Comparison of ENCODE assay signal across 12 cellular contexts in genomic region chr19:1748115-1748702, GRCh38. TPM values are rescaled to one million over a fixed set of nuclear protein-coding genes. Genes with fewer than 3 reads are reported as not detected.
A peak's percentile ranks its signal among the peaks of the same experiment; 100 is the strongest.
DNase-seq lines count a peak whose midpoint lies in the region; ATAC-seq and TF ChIP-seq lines count a peak whose summit lies in the region.
"Had no signal": no experiment of that assay in that cellular context is flagged by ENCODE, and none has a peak within 500 bp of the region (broad histone marks: within the 10 kb centered on the region; RNA-seq: fewer than 3 reads in every experiment).

No MANE protein-coding gene starts in this region.

- no peaks in the 10 kb centered on the region for H3K36me3 ChIP-seq in mammary epithelial cell (ENCODE audit: insufficient read depth, low read length)
- H3K36me3 ChIP-seq in mucosa of rectum (ENCODE audit: control insufficient read depth in 2 of 2, insufficient read depth in 2 of 2, low read length in 2 of 2), result no peaks in the 10 kb centered on the region
- H3K36me3 ChIP-seq in vagina, result no peaks in the 10 kb centered on the region

- H3K27me3 ChIP-seq in mammary epithelial cell (ENCODE audit: insufficient read depth, low read length) (peaks cover 17% of the 10 kb centered on the region), mucosa of rectum (ENCODE audit: control insufficient read depth in 2 of 2, insufficient read depth in 2 of 2, low read length in 2 of 2) (peaks cover 56 to 71% of the 10 kb centered on the region in 2 donors), dorsolateral prefrontal cortex (peaks cover 11 to 98% (median 81%) of the 10 kb centered on the region in 45 donors), vagina (peaks cover 51% of the 10 kb centered on the region)

- peak overlapping the region; percentile 65 for H2AFZ ChIP-seq in mammary epithelial cell (ENCODE audit: low read depth, low read length)

- H3K27ac ChIP-seq in mammary epithelial cell (ENCODE audit: insufficient read depth, low read depth, low read length) (peak overlapping the region; percentile 78), mucosa of rectum (ENCODE audit: low read depth in 2 of 2, low read length in 2 of 2) (no peak overlapping the region), dorsolateral prefrontal cortex (no peak overlapping the region), vagina (no peak overlapping the region)

- no peaks in the 10 kb centered on the region for H4K20me1 ChIP-seq in mammary epithelial cell (ENCODE audit: insufficient read depth, low read length)

- TF ChIP-seq CTCF in HFF-Myc (IDR thresholded peaks at IDR 0.05; ENCODE audit: low read depth, low read length, missing control alignments), result no peak
- TF ChIP-seq CTCF in mammary epithelial cell (conservative IDR thresholded peaks at IDR 0.05 in 1 of 2, IDR thresholded peaks at IDR 0.05 in 1 of 2; ENCODE audit: extremely low read depth in 1 of 2, insufficient read depth in 1 of 2, low read depth in 1 of 2, low read length in 2 of 2), result no peak
- no peak for TF ChIP-seq CTCF in dorsolateral prefrontal cortex (IDR thresholded peaks at IDR 0.05 in 54 of 56, conservative IDR thresholded peaks at IDR 0.05 in 2 of 56; ENCODE audit: low read depth in 1 of 56, partially characterized antibody in 56 of 56)
- no peak for TF ChIP-seq CTCF in vagina (IDR thresholded peaks at IDR 0.05)

- peak overlapping the region; percentile 94 for H3K4me2 ChIP-seq in mammary epithelial cell (ENCODE audit: insufficient read depth, low read depth, low read length)

- intact Hi-C loops in mammary epithelial cell (cut with micrococcal nuclease) (loop anchor here (5.0 to 10.0 kb wide), 2 partner anchors 56 to 797 kb away; no protein-coding TSS in a partner anchor), dorsolateral prefrontal cortex (cut with DNase I) (no loop called here), vagina (cut with DNase I) (no loop called here)

- H3K79me2 ChIP-seq in mammary epithelial cell (ENCODE audit: insufficient read depth, low read length), result no peaks in the 10 kb centered on the region

- in situ Hi-C loops in mammary epithelial cell (cut with MboI; ENCODE audit: low sequenced_read_pairs in 2 of 2) (no loop called here), G401 (cut with HindIII; ENCODE audit: low sequenced_read_pairs) (no loop called here)

- no peak for ATAC-seq in GM18861 (IDR thresholded peaks at IDR 0.05; ENCODE audit: unreplicated experiment)

- no peak for TF ChIP-seq POLR2A in vagina (IDR thresholded peaks at IDR 0.05)

- WGBS in mammary epithelial cell (ENCODE audit: low coverage, missing lambda C conversion rate), result 7% methylated on average over 20 of the region's 48 CpGs

- no peaks in the 10 kb centered on the region for H3K9me3 ChIP-seq in mammary epithelial cell (replicated peaks; ENCODE audit: insufficient read depth, low read length)
- H3K9me3 ChIP-seq in mucosa of rectum (ENCODE audit: control insufficient read depth in 2 of 2, low read length in 2 of 2), result no peaks in the 10 kb centered on the region
- H3K9me3 ChIP-seq in vagina, result no peaks in the 10 kb centered on the region

- BruUV-seq in mammary epithelial cell (replicated peaks; lab: Mats Ljungman, UMichigan), result TSS peak; percentile 79

- DNase-seq in ELR (ENCODE audit: low read depth) (peak; percentile 45), HFF-Myc (ENCODE audit: extremely low read depth, low read depth) (no peak), mammary epithelial cell (no peak), dorsolateral prefrontal cortex (no peak), vagina (ENCODE audit: extremely low spot score in 2 of 2) (no peak), G401 (ENCODE audit: low spot score) (no peak)
- DNase-seq: stimulated activated CD4-positive, alpha-beta T cell treated with anti-CD3 and anti-CD28 coated beads, Interleukin-4, amount 100 ng/mL, for 1 hour had no signal

- H3K4me3 ChIP-seq in HFF-Myc (replicated peaks; ENCODE audit: low read depth, low read length), result peak overlapping the region; percentile 9; the same call in 1 of the 2 replicates
- peak overlapping the region; percentile 47 to 55 (median 52) for H3K4me3 ChIP-seq in mammary epithelial cell (replicated peaks in 1 of 3; ENCODE audit: insufficient read depth in 1 of 3, low read depth in 2 of 3, low read length in 3 of 3)
- peak overlapping the region; percentile 7 to 11 for H3K4me3 ChIP-seq in mucosa of rectum (ENCODE audit: low read length in 2 of 2)
- H3K4me3 ChIP-seq in dorsolateral prefrontal cortex, result no peak overlapping the region
- H3K4me3 ChIP-seq in vagina, result peak overlapping the region in 1 of 2 donors; percentile 34

- CTCF ChIA-PET in mammary epithelial cell (lab: Charles Lee; ENCODE audit: low non-redundant PET), result no interaction called here

- H3K4me1 ChIP-seq in mammary epithelial cell (ENCODE audit: insufficient read depth, low read length), result peaks cover 37% of the 10 kb centered on the region
- H3K4me1 ChIP-seq in mucosa of rectum (ENCODE audit: control insufficient read depth in 2 of 2, insufficient read depth in 2 of 2, low read length in 2 of 2), result peaks cover 4 to 6% of the 10 kb centered on the region in 2 donors
- peaks cover 33% of the 10 kb centered on the region for H3K4me1 ChIP-seq in vagina

- H3K9ac ChIP-seq in mammary epithelial cell (ENCODE audit: insufficient read depth, low read length) (peak overlapping the region; percentile 49), mucosa of rectum (ENCODE audit: low read depth in 1 of 2, low read length in 2 of 2) (no peak overlapping the region)

- dilution Hi-C loops in mammary epithelial cell (cut with HindIII; ENCODE audit: low sequenced_read_pairs), result no loop called here

RNA-seq across cellular contexts. Expression of gene ONECUT3, which starts 5.1 kb away (rescaled TPM):
- total RNA-seq in mammary epithelial cell (under 1 TPM in 1 of 2 donors, not detected in 1; 0.09 TPM), dorsolateral prefrontal cortex (not detected), vagina (not detected)
- 0.01 TPM for polyA plus RNA-seq in mammary epithelial cell
- not detected for polyA minus RNA-seq in mammary epithelial cell
- total RNA-seq in G401 (2014; rRNA removed; shearing (Covaris generic)), result not detected in 2 replicates
- total RNA-seq: dermis blood vessel endothelial cell, lung microvascular endothelial cell, RPMI7951 had no signal

Comparison
In these comparisons a context has a peak if more than half of its experiments do, and no peak if none do; other contexts are left out.
1. H3K4me3 ChIP-seq: peak in HFF-Myc (single experiment), mammary epithelial cell (3 of 3) and mucosa of rectum (2 of 2); none in dorsolateral prefrontal cortex (0 of 59).